In genomic region chr9:115369322-115369957, GRCh38 we compare ENCODE assay signal across 12 cellular contexts.
DNase-seq lines count a peak whose midpoint lies in the region; ATAC-seq and TF ChIP-seq lines count a peak whose summit lies in the region.
"Had no signal": no experiment of that assay in that cellular context is flagged by ENCODE, and none has a peak within 500 bp of the region (broad histone marks: within the 10 kb centered on the region; RNA-seq: fewer than 3 reads in every experiment).

No MANE protein-coding gene starts in this region.

- peak; percentile 80 for DNase-seq in AG04450 (ENCODE audit: low read depth, low spot score)
- DNase-seq in LHCN-M2 (ENCODE audit: low read depth), result peak; percentile 59
- peak; percentile 9 for DNase-seq in hepatic stellate cell (ENCODE audit: low spot score)
- DNase-seq in T1000 (lab: John Stamatoyannopoulos, UW), result no peak
- DNase-seq in activated T-helper 1 cell treated with anti-CD3 and anti-CD28 coated beads, Interleukin-12 subunit alpha, Interleukin-12 subunit beta, Interleukin-2, Interleukin-4 antibody, amounts not matched to agents 30 ng/mL and 10 ng/mL and 1 ng/mL, durations not matched to agents 14 hours and 24 hours and 36 hours (ENCODE audit: low spot score), result no peak
- DNase-seq: CD4-positive, CD25-positive, alpha-beta regulatory T cell; NCI-H1694; occipital lobe had no signal

- no peak overlapping the region for H3K4me3 ChIP-seq in AG04450 (ENCODE audit: low read depth, low read length)
- H3K4me3 ChIP-seq: breast epithelium had no signal

- peaks cover 19% of the 10 kb centered on the region for H3K4me1 Mint-ChIP-seq in brain
- no peaks in the 10 kb centered on the region for H3K4me1 Mint-ChIP-seq in activated T-helper 1 cell treated with anti-CD3 and anti-CD28 coated beads, Interleukin-12 subunit alpha, Interleukin-12 subunit beta, Interleukin-2, Interleukin-4 antibody, amounts not matched to agents 30 ng/mL and 10 ng/mL and 1 ng/mL, durations not matched to agents 14 hours and 24 hours and 36 hours (ENCODE audit: low read depth)
- H3K4me1 Mint-ChIP-seq: CD4-positive, CD25-positive, alpha-beta regulatory T cell had no signal

- POLR2A ChIA-PET in AG04450 (lab: Yijun Ruan, JAX), result no interaction called here

- peaks cover 7% of the 10 kb centered on the region for H3K27me3 Mint-ChIP-seq in brain
- H3K27me3 Mint-ChIP-seq in activated T-helper 1 cell treated with anti-CD3 and anti-CD28 coated beads, Interleukin-12 subunit alpha, Interleukin-12 subunit beta, Interleukin-2, Interleukin-4 antibody, amounts not matched to agents 30 ng/mL and 10 ng/mL and 1 ng/mL, durations not matched to agents 14 hours and 24 hours and 36 hours (ENCODE audit: insufficient read depth), result peaks cover 5% of the 10 kb centered on the region

- intact Hi-C loops in activated T-helper 1 cell treated with anti-CD3 and anti-CD28 coated beads, Interleukin-12 subunit alpha, Interleukin-12 subunit beta, Interleukin-2, Interleukin-4 antibody, amounts not matched to agents 30 ng/mL and 10 ng/mL and 1 ng/mL, durations not matched to agents 14 hours and 24 hours and 36 hours (cut with micrococcal nuclease), result no loop called here

- no peaks in the 10 kb centered on the region for H3K27me3 ChIP-seq in AG04450 (ENCODE audit: control insufficient read depth, insufficient read depth, low read length)
- H3K27me3 ChIP-seq: breast epithelium had no signal

- H3K36me3 Mint-ChIP-seq in brain, result no peaks in the 10 kb centered on the region
- no peaks in the 10 kb centered on the region for H3K36me3 Mint-ChIP-seq in activated T-helper 1 cell treated with anti-CD3 and anti-CD28 coated beads, Interleukin-12 subunit alpha, Interleukin-12 subunit beta, Interleukin-2, Interleukin-4 antibody, amounts not matched to agents 30 ng/mL and 10 ng/mL and 1 ng/mL, durations not matched to agents 14 hours and 24 hours and 36 hours (ENCODE audit: low read depth)
- H3K36me3 Mint-ChIP-seq: CD4-positive, CD25-positive, alpha-beta regulatory T cell had no signal

- H3K9me3 ChIP-seq in AG04450 (ENCODE audit: control insufficient read depth, insufficient read depth, low read length), result no peaks in the 10 kb centered on the region

- peak overlapping the region in 1 of 5 experiments; percentile 44 for H3K4me3 Mint-ChIP-seq in brain
- H3K4me3 Mint-ChIP-seq in activated T-helper 1 cell treated with anti-CD3 and anti-CD28 coated beads, Interleukin-12 subunit alpha, Interleukin-12 subunit beta, Interleukin-2, Interleukin-4 antibody, amounts not matched to agents 30 ng/mL and 10 ng/mL and 1 ng/mL, durations not matched to agents 14 hours and 24 hours and 36 hours, result no peak overlapping the region
- H3K4me3 Mint-ChIP-seq: CD4-positive, CD25-positive, alpha-beta regulatory T cell had no signal

- H3K27ac Mint-ChIP-seq in brain, result peak overlapping the region; percentile 56 to 88 (median 79)
- H3K27ac Mint-ChIP-seq in activated T-helper 1 cell treated with anti-CD3 and anti-CD28 coated beads, Interleukin-12 subunit alpha, Interleukin-12 subunit beta, Interleukin-2, Interleukin-4 antibody, amounts not matched to agents 30 ng/mL and 10 ng/mL and 1 ng/mL, durations not matched to agents 14 hours and 24 hours and 36 hours, result no peak overlapping the region
- H3K27ac Mint-ChIP-seq: CD4-positive, CD25-positive, alpha-beta regulatory T cell had no signal

- CTCF ChIA-PET in AG04450 (lab: Charles Lee), result no interaction called here

- peaks cover 0 to 10% (median 4%) of the 10 kb centered on the region in 5 experiments for H3K9me3 Mint-ChIP-seq in brain
- no peaks in the 10 kb centered on the region for H3K9me3 Mint-ChIP-seq in activated T-helper 1 cell treated with anti-CD3 and anti-CD28 coated beads, Interleukin-12 subunit alpha, Interleukin-12 subunit beta, Interleukin-2, Interleukin-4 antibody, amounts not matched to agents 30 ng/mL and 10 ng/mL and 1 ng/mL, durations not matched to agents 14 hours and 24 hours and 36 hours

- peak overlapping the region; percentile 84 for H3K27ac ChIP-seq in AG04450 (ENCODE audit: low read depth, low read length)
- H3K27ac ChIP-seq: breast epithelium had no signal

- no peak for TF ChIP-seq CTCF in AG04450 (IDR thresholded peaks at IDR 0.05; ENCODE audit: low read depth, low read length)
- TF ChIP-seq CTCF in brain (conservative IDR thresholded peaks at IDR 0.05), result no peak

- no peak for ATAC-seq in GM21737 (IDR thresholded peaks at IDR 0.05; ENCODE audit: unreplicated experiment)
- no peak for ATAC-seq in HG03469 (IDR thresholded peaks at IDR 0.05; ENCODE audit: unreplicated experiment)

Comparison
In these comparisons a context has a peak if more than half of its experiments do, and no peak if none do; other contexts are left out.
1. DNase-seq: peak in AG04450 (single experiment), LHCN-M2 (single experiment) and hepatic stellate cell (single experiment); none in T1000 (single experiment) and activated T-helper 1 cell treated with anti-CD3 and anti-CD28 coated beads, Interleukin-12 subunit alpha, Interleukin-12 subunit beta, Interleukin-2, Interleukin-4 antibody, amounts not matched to agents 30 ng/mL and 10 ng/mL and 1 ng/mL, durations not matched to agents 14 hours and 24 hours and 36 hours (single experiment).